In the genomic region with DNA sequence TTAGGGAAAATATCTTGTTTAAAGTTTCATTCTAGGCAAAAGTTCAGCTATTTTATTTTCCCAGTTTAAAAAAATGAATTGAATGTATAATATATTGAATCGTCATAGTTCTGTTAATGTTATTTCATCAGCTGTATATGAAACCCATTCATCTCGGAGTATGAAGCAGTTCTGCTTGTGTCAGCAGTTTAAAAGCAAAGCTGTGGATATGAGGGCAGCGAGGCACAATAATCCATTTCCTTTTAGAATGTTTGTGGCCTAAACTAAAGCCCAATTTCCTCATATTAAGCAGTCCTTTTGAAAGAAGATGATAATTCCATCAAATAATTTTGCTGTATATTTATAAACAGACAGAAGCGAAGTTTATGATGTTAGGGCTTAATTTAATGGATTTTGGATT, we compare ENCODE assay signal across 30 cellular contexts.
"Had no signal": no experiment of that assay in that cellular context is flagged by ENCODE, and none has a peak within 500 bp of the region (broad histone marks: within the 10 kb centered on the region; RNA-seq: fewer than 3 reads in every experiment).

No MANE protein-coding gene starts in this region.

- H3K27me3 ChIP-seq: MG63, Peyer's patch, SJSA1 had no signal

- H3K4me1 ChIP-seq: Peyer's patch, SJSA1 had no signal

- FAIRE-seq: bronchial epithelial cell had no signal

- H3K36me3 ChIP-seq: MG63, Peyer's patch, SJSA1 had no signal

- H3K4me3 ChIP-seq: MG63, Peyer's patch, SJSA1 had no signal

- H3K9me3 ChIP-seq: Peyer's patch, SJSA1 had no signal

- DNase-seq: activated B cell treated with CpG ODN at 0.5 μM for 24 hours; activated CD4-positive, alpha-beta memory T cell treated with anti-CD3 and anti-CD28 coated beads for 36 hours; activated CD4-positive, alpha-beta T cell treated with anti-CD3 and anti-CD28 coated beads for 4 hours; activated CD4-positive, alpha-beta T cell treated with anti-CD3 and anti-CD28 coated beads, Interleukin-2, amount 50 U/mL, for 1 hour; activated CD4-positive, CD25-positive, alpha-beta regulatory T cell treated with anti-CD3 and anti-CD28 coated beads, Interleukin-2, amount 50 U/mL, for 72 hours; activated CD8-positive, alpha-beta memory T cell treated with anti-CD3 and anti-CD28 coated beads, Interleukin-2, amount 50 U/mL, for 4 hours; activated naive CD4-positive, alpha-beta T cell treated with anti-CD3 and anti-CD28 coated beads, Interleukin-2, amount 10 ng/mL, durations not matched to agents 7 days and 5 days; activated naive CD8-positive, alpha-beta T cell treated with anti-CD3 and anti-CD28 coated beads, Interleukin-2, amount 50 U/mL, for 24 hours; activated T-cell treated with anti-CD3 and anti-CD28 coated beads for 4 hours; activated T-cell treated with anti-CD3 and anti-CD28 coated beads, Interleukin-2, amount 50 U/mL, for 4 hours; anterior cingulate cortex; caudate nucleus; Kasumi-1; KG1; MG63; NCI-H1048; NCI-H1436 treated with DMSO at 0.1 percent for 48 hours; NCI-H1694 treated with DMSO at 0.1 percent for 48 hours; NCI-H2029; NCI-H345; NCI-H524 treated with DMSO at 0.1 percent for 48 hours; Peyer's patch; RPMI8226; SHP77 treated with DMSO at 0.1 percent for 48 hours; T-cell; T-helper 17 cell had no signal

- H3K27ac ChIP-seq: Peyer's patch, SJSA1, VCaP had no signal

- ATAC-seq: activated naive CD8-positive, alpha-beta T cell treated with anti-CD3 and anti-CD28 coated beads, Interleukin-2, amount 50 U/mL, for 24 hours; activated T-cell treated with anti-CD3 and anti-CD28 coated beads, Interleukin-2, amount 50 U/mL, for 4 hours; SK-N-SH treated with all-trans-retinoic acid at 6 μM for 48 hours; T-cell; T-helper 17 cell had no signal
